In genomic region chr6:42450314-42451145, GRCh38 we compare ENCODE assay signal across 8 cellular contexts. TPM values are rescaled to one million over a fixed set of nuclear protein-coding genes. Genes with fewer than 3 reads are reported as not detected.
A peak's percentile ranks its signal among the peaks of the same experiment; 100 is the strongest.
DNase-seq lines count a peak whose midpoint lies in the region; ATAC-seq and TF ChIP-seq lines count a peak whose summit lies in the region.

No MANE protein-coding gene starts in this region.

- WGBS in esophagus squamous epithelium, 2 donors, result 4 to 10% methylated on average over 17 to 21 of the region's 21 CpGs

- TF ChIP-seq POLR2A in esophagus squamous epithelium (IDR thresholded peaks at IDR 0.05), result no peak

- peaks cover 4% of the 10 kb centered on the region for H3K27me3 Mint-ChIP-seq in WTC11 (ENCODE audit: low read depth)

- in situ Hi-C loops in HAP-1 (cut with MboI; ENCODE audit: low sequenced_read_pairs), result no loop called here

- H3K36me3 Mint-ChIP-seq in WTC11, result peaks cover 3% of the 10 kb centered on the region

- peaks cover 5% of the 10 kb centered on the region for H3K36me3 ChIP-seq in HAP-1 (replicated peaks)
- H3K36me3 ChIP-seq in esophagus squamous epithelium, result no peaks in the 10 kb centered on the region
- no peaks in the 10 kb centered on the region for H3K36me3 ChIP-seq in osteoblast (ENCODE audit: insufficient read depth, low read length)

- H2AFZ ChIP-seq in osteoblast (ENCODE audit: low read length), result peak overlapping the region; percentile 90

- POLR2A ChIA-PET in WTC11 (lab: Charles Lee) (interaction anchor here (0.6 to 0.9 kb wide), 3 partner anchors 190 to 870 kb away, joined by 3 read pairs; no protein-coding TSS in a partner anchor), HEK293T (lab: Yijun Ruan, JAX) (interaction anchor here (3.9 kb wide), 1 partner anchor 8 kb away, joined by 18 read pairs; no protein-coding TSS in a partner anchor)

- no peaks in the 10 kb centered on the region for H3K27me3 ChIP-seq in HAP-1 (ENCODE audit: low read depth)
- H3K27me3 ChIP-seq in esophagus squamous epithelium, result no peaks in the 10 kb centered on the region
- no peaks in the 10 kb centered on the region for H3K27me3 ChIP-seq in osteoblast (ENCODE audit: insufficient read depth, low read length)

- peaks cover 56% of the 10 kb centered on the region for H3K4me1 Mint-ChIP-seq in WTC11

- H3K9me3 ChIP-seq in HAP-1, result no peaks in the 10 kb centered on the region
- H3K9me3 ChIP-seq in esophagus squamous epithelium, result no peaks in the 10 kb centered on the region
- H3K9me3 ChIP-seq in osteoblast (ENCODE audit: low read depth, low read length), result no peaks in the 10 kb centered on the region

- intact Hi-C loops in esophagus squamous epithelium (cut with DNase I), result no loop called here

- peak overlapping the region; percentile 98 for H3K4me2 ChIP-seq in osteoblast (ENCODE audit: insufficient read depth, low read length)

- peak overlapping the region; percentile 70 for H3K4me3 ChIP-seq in HAP-1
- peak overlapping the region; percentile 72 to 95 (median 78) for H3K4me3 ChIP-seq in esophagus squamous epithelium
- H3K4me3 ChIP-seq in osteoblast (ENCODE audit: insufficient read depth, low read length), result peak overlapping the region; percentile 90

- TF ChIP-seq CTCF in WTC11 (IDR thresholded peaks at IDR 0.05) (no peak), esophagus squamous epithelium (IDR thresholded peaks at IDR 0.05) (no peak), osteoblast (IDR thresholded peaks at IDR 0.05; ENCODE audit: extremely low read depth, low read depth, low read length) (no peak)

- no peak for ATAC-seq in WTC11
- ATAC-seq in GM19351 (IDR thresholded peaks at IDR 0.05; ENCODE audit: unreplicated experiment), result no peak

- H3K9me3 Mint-ChIP-seq in WTC11, result no peaks in the 10 kb centered on the region

- peaks cover 62% of the 10 kb centered on the region for H3K79me2 ChIP-seq in osteoblast (ENCODE audit: insufficient read depth, low read length)

- H4K20me1 ChIP-seq in osteoblast (ENCODE audit: insufficient read depth, low read length), result peaks cover 3% of the 10 kb centered on the region

- H3K4me1 ChIP-seq in HAP-1, result peaks cover 28% of the 10 kb centered on the region
- peaks cover 18 to 60% (median 23%) of the 10 kb centered on the region in 3 donors for H3K4me1 ChIP-seq in esophagus squamous epithelium
- peaks cover 31% of the 10 kb centered on the region for H3K4me1 ChIP-seq in osteoblast (ENCODE audit: insufficient read depth, low read length)

- DNase-seq in AG08395 (ENCODE audit: low spot score), result peak; percentile 33
- peak; percentile 27 to 39 for DNase-seq in HAP-1 (ENCODE audit: low spot score in 2 of 2)
- DNase-seq in WTC11 (ENCODE audit: low spot score), result no peak
- no peak for DNase-seq in esophagus squamous epithelium (lab: John Stamatoyannopoulos, UW)
- peak; percentile 85 for DNase-seq in osteoblast (ENCODE audit: insufficient read length, low spot score, missing footprints)
- DNase-seq in HEK293T (ENCODE audit: extremely low spot score), result no peak
- DNase-seq in H4 (ENCODE audit: low spot score), result no peak

- peak overlapping the region; percentile 88 to 97 (median 92) for H3K27ac ChIP-seq in esophagus squamous epithelium
- H3K27ac ChIP-seq in osteoblast (ENCODE audit: low read depth, low read length), result peak overlapping the region; percentile 51

- H3K4me3 Mint-ChIP-seq in WTC11, result peak overlapping the region; percentile 100

- peak overlapping the region; percentile 31; the same call in 1 of the 2 replicates for H3K27ac Mint-ChIP-seq in WTC11

- CTCF ChIA-PET in WTC11 (lab: Charles Lee), result interaction anchor here (0.7 to 5.3 kb wide), 5 partner anchors 9 to 254 kb away, joined by 3 to 60 read pairs (median 7); partner anchors contain the start of gene UBR2
- CTCF ChIA-PET in HEK293T (lab: Yijun Ruan, JAX), result interaction anchor here (0.6 to 1.1 kb wide), 2 partner anchors 10 to 189 kb away, joined by 3 to 6 read pairs; no protein-coding TSS in a partner anchor

TF ChIP-seq in WTC11, 78 proteins besides CTCF, POLR2A, EP300 and RAD21 (continues in another document):
- TF ChIP-seq MAX (CRISPR knock-in tag; IDR thresholded peaks at IDR 0.05) (0 out of 2 replicates have a peak, but pooled peaks have one; percentile 42), RELA (CRISPR knock-in tag; IDR thresholded peaks at IDR 0.05; ENCODE audit: borderline replicate concordance) (no peak)
- TF ChIP-seq, protein P1, sequence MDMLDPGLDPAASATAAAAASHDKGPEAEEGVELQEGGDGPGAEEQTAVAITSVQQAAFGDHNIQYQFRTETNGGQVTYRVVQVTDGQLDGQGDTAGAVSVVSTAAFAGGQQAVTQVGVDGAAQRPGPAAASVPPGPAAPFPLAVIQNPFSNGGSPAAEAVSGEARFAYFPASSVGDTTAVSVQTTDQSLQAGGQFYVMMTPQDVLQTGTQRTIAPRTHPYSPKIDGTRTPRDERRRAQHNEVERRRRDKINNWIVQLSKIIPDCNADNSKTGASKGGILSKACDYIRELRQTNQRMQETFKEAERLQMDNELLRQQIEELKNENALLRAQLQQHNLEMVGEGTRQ (CRISPR knock-in tag; IDR thresholded peaks at IDR 0.05), result no peak

TF ChIP-seq in HEK293T, 16 proteins besides CTCF, POLR2A, EP300 and RAD21:
- TF ChIP-seq TARDBP (IDR thresholded peaks at IDR 0.05) (no peak), BHLHE40 (IDR thresholded peaks at IDR 0.05; ENCODE audit: borderline replicate concordance) (no peak), L3MBTL2 (conservative IDR thresholded peaks at IDR 0.05) (no peak), FOXA1 (IDR thresholded peaks at IDR 0.05) (no peak), NFRKB (IDR thresholded peaks at IDR 0.05) (no peak), FOXK2 (IDR thresholded peaks at IDR 0.05) (no peak), FOXM1 (IDR thresholded peaks at IDR 0.05; ENCODE audit: borderline replicate concordance) (no peak), LEF1 (IDR thresholded peaks at IDR 0.05; ENCODE audit: borderline replicate concordance) (no peak), ARNT (IDR thresholded peaks at IDR 0.05) (no peak), SUZ12 (IDR thresholded peaks at IDR 0.05) (no peak), CTBP1 (IDR thresholded peaks at IDR 0.05; ENCODE audit: borderline replicate concordance) (no peak), SP1 (IDR thresholded peaks at IDR 0.05) (no peak), ZNF384 (IDR thresholded peaks at IDR 0.05) (no peak), HDGF (IDR thresholded peaks at IDR 0.05; ENCODE audit: borderline replicate concordance) (no peak)
- TF ChIP-seq, protein P2, sequence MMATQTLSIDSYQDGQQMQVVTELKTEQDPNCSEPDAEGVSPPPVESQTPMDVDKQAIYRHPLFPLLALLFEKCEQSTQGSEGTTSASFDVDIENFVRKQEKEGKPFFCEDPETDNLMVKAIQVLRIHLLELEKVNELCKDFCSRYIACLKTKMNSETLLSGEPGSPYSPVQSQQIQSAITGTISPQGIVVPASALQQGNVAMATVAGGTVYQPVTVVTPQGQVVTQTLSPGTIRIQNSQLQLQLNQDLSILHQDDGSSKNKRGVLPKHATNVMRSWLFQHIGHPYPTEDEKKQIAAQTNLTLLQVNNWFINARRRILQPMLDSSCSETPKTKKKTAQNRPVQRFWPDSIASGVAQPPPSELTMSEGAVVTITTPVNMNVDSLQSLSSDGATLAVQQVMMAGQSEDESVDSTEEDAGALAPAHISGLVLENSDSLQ (IDR thresholded peaks at IDR 0.05), result no peak

RNA-seq across cellular contexts. Expression of gene TRERF1, which starts 1.2 kb away (rescaled TPM):
- total RNA-seq in WTC11 (2021) (22.3 to 24.3 TPM (median 23.9 TPM) in 3 replicates), esophagus squamous epithelium (10 to 100 TPM in 3 of 4 donors, 1 to 10 TPM in 1; 5.5 to 13.8 (median 11.5) TPM), osteoblast (3.8 and 4.7 TPM in 2 replicates)
- total RNA-seq in H4 (2014; rRNA removed; shearing (Covaris generic)), result 4.3 and 5.2 TPM in 2 replicates

Comparison
In these comparisons a context has a peak if more than half of its experiments do, and no peak if none do; other contexts are left out.
1. DNase-seq: peak in AG08395 (single experiment), HAP-1 (2 of 2) and osteoblast (single experiment); none in WTC11 (single experiment), esophagus squamous epithelium (single experiment), HEK293T (single experiment) and H4 (single experiment).
2. Peak in every context shown above with its lines, with median percentiles within 50 percentile points of each other: H3K4me3 ChIP-seq.